Comparison of ENCODE assay signal across 8 cellular contexts in the genomic region with DNA sequence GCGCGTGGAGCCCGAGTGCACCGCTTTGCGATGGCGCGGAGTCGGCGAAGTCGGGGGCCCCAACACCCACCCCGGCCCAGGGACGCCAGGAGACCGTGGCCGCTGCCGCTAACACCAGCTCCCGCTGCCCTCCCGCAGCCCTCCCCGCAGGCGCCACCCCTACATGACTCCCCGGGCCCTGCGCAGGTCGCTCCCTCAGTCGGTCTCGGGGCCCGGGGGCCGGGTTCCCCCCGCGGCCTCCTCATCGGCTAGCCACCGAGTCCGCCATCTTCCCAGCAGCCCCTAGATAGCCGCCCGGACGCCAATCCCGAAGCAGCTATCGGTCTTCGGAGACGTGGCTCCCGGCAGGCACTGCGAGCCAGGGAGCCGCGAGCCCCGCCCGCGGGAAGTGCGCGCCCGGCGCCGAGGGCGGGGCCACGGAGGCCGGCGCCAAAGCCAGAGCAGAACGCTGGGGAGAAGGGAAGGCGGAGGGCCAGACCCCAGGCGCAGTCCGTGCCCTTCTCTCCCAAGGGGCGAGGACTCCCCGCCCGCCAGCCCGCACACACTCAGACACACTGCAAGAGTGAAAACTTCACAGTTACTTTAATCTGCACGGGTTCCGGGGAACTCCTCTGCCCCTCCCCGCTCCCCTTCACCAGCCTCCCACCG. TPM values are rescaled to one million over a fixed set of nuclear protein-coding genes. Genes with fewer than 3 reads are reported as not detected.
A peak's percentile ranks its signal among the peaks of the same experiment; 100 is the strongest.
DNase-seq lines count a peak whose midpoint lies in the region; ATAC-seq lines count a peak whose summit lies in the region.

A gene with protein sequence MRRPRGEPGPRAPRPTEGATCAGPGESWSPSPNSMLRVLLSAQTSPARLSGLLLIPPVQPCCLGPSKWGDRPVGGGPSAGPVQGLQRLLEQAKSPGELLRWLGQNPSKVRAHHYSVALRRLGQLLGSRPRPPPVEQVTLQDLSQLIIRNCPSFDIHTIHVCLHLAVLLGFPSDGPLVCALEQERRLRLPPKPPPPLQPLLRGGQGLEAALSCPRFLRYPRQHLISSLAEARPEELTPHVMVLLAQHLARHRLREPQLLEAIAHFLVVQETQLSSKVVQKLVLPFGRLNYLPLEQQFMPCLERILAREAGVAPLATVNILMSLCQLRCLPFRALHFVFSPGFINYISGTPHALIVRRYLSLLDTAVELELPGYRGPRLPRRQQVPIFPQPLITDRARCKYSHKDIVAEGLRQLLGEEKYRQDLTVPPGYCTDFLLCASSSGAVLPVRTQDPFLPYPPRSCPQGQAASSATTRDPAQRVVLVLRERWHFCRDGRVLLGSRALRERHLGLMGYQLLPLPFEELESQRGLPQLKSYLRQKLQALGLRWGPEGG (minus strand): TSS at position 288 of the 648 bp plus-strand sequence. CDS start 43 bp downstream, at position 245.

- peaks cover 20% of the 10 kb centered on the region for H3K36me3 Mint-ChIP-seq in activated T-helper 1 cell treated with anti-CD3 and anti-CD28 coated beads, Interleukin-12 subunit alpha, Interleukin-12 subunit beta, Interleukin-2, Interleukin-4 antibody, amounts not matched to agents 30 ng/mL and 10 ng/mL and 1 ng/mL, durations not matched to agents 14 hours and 24 hours and 36 hours (ENCODE audit: low read depth)
- peaks cover 0 to 11% (median 0%) of the 10 kb centered on the region in 5 donors for H3K36me3 Mint-ChIP-seq in naive thymus-derived CD4-positive, alpha-beta T cell
- peaks cover 15 to 29% of the 10 kb centered on the region in 2 donors for H3K36me3 Mint-ChIP-seq in stimulated activated naive B cell treated with anti-CD40 and anti-IgM and Interleukin-4, amounts not matched to agents 10 μg/mL and 1 μg/mL and 100 μg/mL, for 72 hours

- ATAC-seq in GM21825 (IDR thresholded peaks at IDR 0.05; ENCODE audit: unreplicated experiment) = peak; percentile 71
- peak; percentile 85 for ATAC-seq in naive thymus-derived CD4-positive, alpha-beta T cell
- ATAC-seq in stimulated activated naive B cell treated with anti-CD40 and anti-IgM and Interleukin-4, amounts not matched to agents 10 μg/mL and 1 μg/mL and 100 μg/mL, for 72 hours (replicated peaks) = peak; percentile 86 to 87

- peaks cover 41 to 44% of the 10 kb centered on the region in 2 donors for H3K4me1 ChIP-seq in naive thymus-derived CD4-positive, alpha-beta T cell (ENCODE audit: control insufficient read depth in 2 of 2, insufficient read depth in 2 of 2, low read length in 2 of 2)

- no peaks in the 10 kb centered on the region for H3K9me3 ChIP-seq in naive thymus-derived CD4-positive, alpha-beta T cell (ENCODE audit: control insufficient read depth in 2 of 3, low read length in 3 of 3)

- peak within 1 kb of the TSS; percentile 88 for H3K27ac Mint-ChIP-seq in activated T-helper 1 cell treated with anti-CD3 and anti-CD28 coated beads, Interleukin-12 subunit alpha, Interleukin-12 subunit beta, Interleukin-2, Interleukin-4 antibody, amounts not matched to agents 30 ng/mL and 10 ng/mL and 1 ng/mL, durations not matched to agents 14 hours and 24 hours and 36 hours
- peak within 1 kb of the TSS; percentile 72 to 92 (median 88) for H3K27ac Mint-ChIP-seq in naive thymus-derived CD4-positive, alpha-beta T cell
- peak within 1 kb of the TSS; percentile 95 for H3K27ac Mint-ChIP-seq in stimulated activated naive B cell treated with anti-CD40 and anti-IgM and Interleukin-4, amounts not matched to agents 10 μg/mL and 1 μg/mL and 100 μg/mL, for 72 hours

- intact Hi-C loops in activated T-helper 1 cell treated with anti-CD3 and anti-CD28 coated beads, Interleukin-12 subunit alpha, Interleukin-12 subunit beta, Interleukin-2, Interleukin-4 antibody, amounts not matched to agents 30 ng/mL and 10 ng/mL and 1 ng/mL, durations not matched to agents 14 hours and 24 hours and 36 hours (cut with micrococcal nuclease) = loop anchor here (1.0 to 10.0 kb wide), 8 partner anchors 22 to 1456 kb away; partner anchors contain the start of genes ABCB8, ACTR3C, LRRC61 and NUB1
- intact Hi-C loops in naive thymus-derived CD4-positive, alpha-beta T cell (cut with micrococcal nuclease) = loop anchor here (1.0 to 10.0 kb wide), 18 partner anchors 22 to 1936 kb away; partner anchors contain the start of genes ABCB8 (in 2 of the 2), RHEB (in 2 of the 2), ABCF2 (in 1 of the 2) and KMT2C (in 1 of the 2)

- POLR2A ChIA-PET in naive thymus-derived CD4-positive, alpha-beta T cell (lab: Charles Lee) = interaction anchor here (1.0 to 1.6 kb wide), 4 partner anchors 18 to 62 kb away, joined by 3 to 10 read pairs (median 4); partner anchors contain the start of genes ABCB8 and SLC4A2

- peak within 1 kb of the TSS; percentile 93 for H3K27ac ChIP-seq in naive thymus-derived CD4-positive, alpha-beta T cell (ENCODE audit: low read depth, low read length)

- peak within 1 kb of the TSS; percentile 86 for H3K4me3 ChIP-seq in naive thymus-derived CD4-positive, alpha-beta T cell (ENCODE audit: low read length)

- H3K36me3 ChIP-seq in naive thymus-derived CD4-positive, alpha-beta T cell (ENCODE audit: control insufficient read depth in 2 of 3, insufficient read depth in 3 of 3, low read length in 3 of 3) = peaks cover 0 to 27% (median 0%) of the 10 kb centered on the region in 3 experiments

- CTCF ChIA-PET in naive thymus-derived CD4-positive, alpha-beta T cell (lab: Charles Lee) = no interaction called here

- peaks cover 42% of the 10 kb centered on the region for H3K4me1 Mint-ChIP-seq in activated T-helper 1 cell treated with anti-CD3 and anti-CD28 coated beads, Interleukin-12 subunit alpha, Interleukin-12 subunit beta, Interleukin-2, Interleukin-4 antibody, amounts not matched to agents 30 ng/mL and 10 ng/mL and 1 ng/mL, durations not matched to agents 14 hours and 24 hours and 36 hours (ENCODE audit: low read depth)
- peaks cover 21 to 52% (median 39%) of the 10 kb centered on the region in 7 donors for H3K4me1 Mint-ChIP-seq in naive thymus-derived CD4-positive, alpha-beta T cell
- H3K4me1 Mint-ChIP-seq in stimulated activated naive B cell treated with anti-CD40 and anti-IgM and Interleukin-4, amounts not matched to agents 10 μg/mL and 1 μg/mL and 100 μg/mL, for 72 hours = peaks cover 40 to 52% of the 10 kb centered on the region in 2 donors

- no peaks in the 10 kb centered on the region for H3K27me3 ChIP-seq in naive thymus-derived CD4-positive, alpha-beta T cell (ENCODE audit: control insufficient read depth in 2 of 2, insufficient read depth in 2 of 2, low read length in 2 of 2)

- H3K4me3 Mint-ChIP-seq in activated T-helper 1 cell treated with anti-CD3 and anti-CD28 coated beads, Interleukin-12 subunit alpha, Interleukin-12 subunit beta, Interleukin-2, Interleukin-4 antibody, amounts not matched to agents 30 ng/mL and 10 ng/mL and 1 ng/mL, durations not matched to agents 14 hours and 24 hours and 36 hours = peak within 1 kb of the TSS; percentile 95
- peak within 1 kb of the TSS; percentile 87 to 97 (median 88) for H3K4me3 Mint-ChIP-seq in naive thymus-derived CD4-positive, alpha-beta T cell
- peak within 1 kb of the TSS; percentile 91 to 99 for H3K4me3 Mint-ChIP-seq in stimulated activated naive B cell treated with anti-CD40 and anti-IgM and Interleukin-4, amounts not matched to agents 10 μg/mL and 1 μg/mL and 100 μg/mL, for 72 hours

- peaks cover 10% of the 10 kb centered on the region for H3K27me3 Mint-ChIP-seq in activated T-helper 1 cell treated with anti-CD3 and anti-CD28 coated beads, Interleukin-12 subunit alpha, Interleukin-12 subunit beta, Interleukin-2, Interleukin-4 antibody, amounts not matched to agents 30 ng/mL and 10 ng/mL and 1 ng/mL, durations not matched to agents 14 hours and 24 hours and 36 hours (ENCODE audit: insufficient read depth)
- peaks cover 0 to 12% (median 0%) of the 10 kb centered on the region in 5 donors for H3K27me3 Mint-ChIP-seq in naive thymus-derived CD4-positive, alpha-beta T cell
- peaks cover 11 to 13% of the 10 kb centered on the region in 2 donors for H3K27me3 Mint-ChIP-seq in stimulated activated naive B cell treated with anti-CD40 and anti-IgM and Interleukin-4, amounts not matched to agents 10 μg/mL and 1 μg/mL and 100 μg/mL, for 72 hours

- no peaks in the 10 kb centered on the region for H3K9me3 Mint-ChIP-seq in activated T-helper 1 cell treated with anti-CD3 and anti-CD28 coated beads, Interleukin-12 subunit alpha, Interleukin-12 subunit beta, Interleukin-2, Interleukin-4 antibody, amounts not matched to agents 30 ng/mL and 10 ng/mL and 1 ng/mL, durations not matched to agents 14 hours and 24 hours and 36 hours
- peaks cover 0 to 3% (median 0%) of the 10 kb centered on the region in 11 donors for H3K9me3 Mint-ChIP-seq in naive thymus-derived CD4-positive, alpha-beta T cell
- H3K9me3 Mint-ChIP-seq in stimulated activated naive B cell treated with anti-CD40 and anti-IgM and Interleukin-4, amounts not matched to agents 10 μg/mL and 1 μg/mL and 100 μg/mL, for 72 hours = no peaks in the 10 kb centered on the region

- DNase-seq in DMS79 treated with DMSO at 0.1 percent for 48 hours (lab: John Stamatoyannopoulos, UW) = peak; percentile 45
- peak; percentile 93 for DNase-seq in LHCN-M2 (ENCODE audit: low read depth)
- DNase-seq in RPMI8226 = peak; percentile 95
- peak; percentile 88 for DNase-seq in activated T-helper 1 cell treated with anti-CD3 and anti-CD28 coated beads, Interleukin-12 subunit alpha, Interleukin-12 subunit beta, Interleukin-2, Interleukin-4 antibody, amounts not matched to agents 30 ng/mL and 10 ng/mL and 1 ng/mL, durations not matched to agents 14 hours and 24 hours and 36 hours (ENCODE audit: low spot score)
- DNase-seq in fibroblast of gingiva (ENCODE audit: low read depth) = peak; percentile 87
- peak; percentile 79 to 89 (median 87) for DNase-seq in naive thymus-derived CD4-positive, alpha-beta T cell
- peak; percentile 83 for DNase-seq in stimulated activated naive B cell treated with anti-CD40 and anti-IgM and Interleukin-4, amounts not matched to agents 10 μg/mL and 1 μg/mL and 100 μg/mL, for 72 hours

RNA-seq across cellular contexts. Expression of the gene that starts here (rescaled TPM):
- 141 and 146 TPM in 2 replicates for total RNA-seq in LHCN-M2 (2014; rRNA removed)
- 107 TPM for polyA plus RNA-seq in LHCN-M2 (2012)
- total RNA-seq in activated T-helper 1 cell treated with anti-CD3 and anti-CD28 coated beads, Interleukin-12 subunit alpha, Interleukin-12 subunit beta, Interleukin-2, Interleukin-4 antibody, amounts not matched to agents 30 ng/mL and 10 ng/mL and 1 ng/mL, durations not matched to agents 14 hours and 24 hours and 36 hours = 92.6 and 96.3 TPM in 2 replicates
- total RNA-seq in naive thymus-derived CD4-positive, alpha-beta T cell = 100 to 1,000 TPM in 3 of 5 experiments, 10 to 100 TPM in 2; 94.1 to 136 (median 101) TPM
- 10 to 100 TPM; 49.6 to 69.4 TPM for polyA plus RNA-seq in naive thymus-derived CD4-positive, alpha-beta T cell

Comparison
In these comparisons a context has a peak if more than half of its experiments do, and no peak if none do; other contexts are left out.
1. Peak in every context shown above with its lines: DNase-seq, ATAC-seq, H3K4me3 ChIP-seq and H3K27ac ChIP-seq.
2. DNase-seq: peak in every context shown above with its lines; median percentile 95 in RPMI8226; 93 in LHCN-M2; 88 in activated T-helper 1 cell treated with anti-CD3 and anti-CD28 coated beads, Interleukin-12 subunit alpha, Interleukin-12 subunit beta, Interleukin-2, Interleukin-4 antibody, amounts not matched to agents 30 ng/mL and 10 ng/mL and 1 ng/mL, durations not matched to agents 14 hours and 24 hours and 36 hours; 87 in fibroblast of gingiva; 87 in naive thymus-derived CD4-positive, alpha-beta T cell; 83 in stimulated activated naive B cell treated with anti-CD40 and anti-IgM and Interleukin-4, amounts not matched to agents 10 μg/mL and 1 μg/mL and 100 μg/mL, for 72 hours; 45 in DMS79 treated with DMSO at 0.1 percent for 48 hours.